ENCODE assay signal across 8 cellular contexts in genomic region chr14:35292770-35293561, GRCh38. TPM values are rescaled to one million over a fixed set of nuclear protein-coding genes. Genes with fewer than 3 reads are reported as not detected.
A peak's percentile ranks its signal among the peaks of the same experiment; 100 is the strongest.
DNase-seq lines count a peak whose midpoint lies in the region; ATAC-seq and TF ChIP-seq lines count a peak whose summit lies in the region.

No MANE protein-coding gene starts in this region.

- DNase-seq in activated naive CD4-positive, alpha-beta T cell treated with anti-CD3 and anti-CD28 coated beads for 36 hours: no peak
- DNase-seq in activated naive CD4-positive, alpha-beta T cell treated with anti-CD3 and anti-CD28 coated beads, Interleukin-2, amount 50 U/mL, for 16 hours: no peak
- DNase-seq in NB4 (ENCODE audit: low read depth): no peak
- no peak for DNase-seq in naive thymus-derived CD8-positive, alpha-beta T cell
- no peak for DNase-seq in NK-92 treated with Interleukin-12 subunit alpha and Interleukin-12 subunit beta, amount 100 ng/mL, for 24 hours (lab: John Stamatoyannopoulos, UW)
- no peak for DNase-seq in NCI-H446 treated with DMSO at 0.1 percent for 48 hours (lab: John Stamatoyannopoulos, UW)
- DNase-seq in GM19240 (ENCODE audit: insufficient read length, low spot score): no peak

- TF ChIP-seq CTCF in NB4 (IDR thresholded peaks at IDR 0.05; ENCODE audit: low read depth, low read length): no peak

- no peak for TF ChIP-seq POLR2A in NB4 (IDR thresholded peaks at IDR 0.05; ENCODE audit: extremely low read depth, insufficient read length)

- peaks cover 53% of the 10 kb centered on the region for H3K4me1 Mint-ChIP-seq in activated naive CD4-positive, alpha-beta T cell treated with anti-CD3 and anti-CD28 coated beads for 36 hours (ENCODE audit: low read depth)
- peaks cover 9 to 60% (median 48%) of the 10 kb centered on the region in 4 donors for H3K4me1 Mint-ChIP-seq in naive thymus-derived CD8-positive, alpha-beta T cell

- peak; percentile 2 to 10 for ATAC-seq in naive thymus-derived CD8-positive, alpha-beta T cell

- intact Hi-C loops in activated naive CD4-positive, alpha-beta T cell treated with anti-CD3 and anti-CD28 coated beads for 36 hours (cut with micrococcal nuclease): loop anchor here (1.0 to 10.0 kb wide), 15 partner anchors 8 to 534 kb away; partner anchors contain the start of genes BRMS1L, INSM2, NFKBIA and PRORP

- H3K27ac ChIP-seq in cingulate gyrus (ENCODE audit: low read depth, low read length): peak overlapping the region; percentile 90

- POLR2A ChIA-PET in naive thymus-derived CD8-positive, alpha-beta T cell (lab: Charles Lee): interaction anchor here (0.9 to 5.7 kb wide), 20 partner anchors 8 to 362 kb away, joined by 3 to 162 read pairs (median 6); partner anchors contain the start of genes NFKBIA, PPP2R3C and PRORP

- peaks cover 30% of the 10 kb centered on the region for H3K36me3 Mint-ChIP-seq in activated naive CD4-positive, alpha-beta T cell treated with anti-CD3 and anti-CD28 coated beads for 36 hours (ENCODE audit: low read depth)
- peaks cover 0 to 9% (median 0%) of the 10 kb centered on the region in 3 donors for H3K36me3 Mint-ChIP-seq in naive thymus-derived CD8-positive, alpha-beta T cell

- H3K27ac Mint-ChIP-seq in activated naive CD4-positive, alpha-beta T cell treated with anti-CD3 and anti-CD28 coated beads for 36 hours: peak overlapping the region; percentile 97
- H3K27ac Mint-ChIP-seq in naive thymus-derived CD8-positive, alpha-beta T cell: peak overlapping the region; percentile 94 to 99 (median 98)

- H3K4me3 ChIP-seq in NB4 (ENCODE audit: low read depth, low read length): peak overlapping the region; percentile 99

- peak overlapping the region; percentile 98 for H3K4me3 Mint-ChIP-seq in activated naive CD4-positive, alpha-beta T cell treated with anti-CD3 and anti-CD28 coated beads for 36 hours
- peak overlapping the region; percentile 95 to 98 (median 98) for H3K4me3 Mint-ChIP-seq in naive thymus-derived CD8-positive, alpha-beta T cell

- CTCF ChIA-PET in activated naive CD4-positive, alpha-beta T cell treated with anti-CD3 and anti-CD28 coated beads for 36 hours (lab: Charles Lee): interaction anchor here (0.8 to 2.7 kb wide), 7 partner anchors 8 to 129 kb away, joined by 3 to 20 read pairs (median 4); partner anchors contain the start of gene NFKBIA

- H3K27me3 Mint-ChIP-seq in activated naive CD4-positive, alpha-beta T cell treated with anti-CD3 and anti-CD28 coated beads for 36 hours (ENCODE audit: low read depth): no peaks in the 10 kb centered on the region
- H3K27me3 Mint-ChIP-seq in naive thymus-derived CD8-positive, alpha-beta T cell: no peaks in the 10 kb centered on the region

- H3K9me3 Mint-ChIP-seq in activated naive CD4-positive, alpha-beta T cell treated with anti-CD3 and anti-CD28 coated beads for 36 hours: peaks cover 1% of the 10 kb centered on the region
- no peaks in the 10 kb centered on the region for H3K9me3 Mint-ChIP-seq in naive thymus-derived CD8-positive, alpha-beta T cell

RNA-seq across cellular contexts. Expression of gene PSMA6, which starts 0.8 kb away (rescaled TPM):
- 100 to 1,000 TPM; 433 to 437 TPM for total RNA-seq in activated naive CD4-positive, alpha-beta T cell treated with anti-CD3 and anti-CD28 coated beads for 36 hours
- total RNA-seq in naive thymus-derived CD8-positive, alpha-beta T cell: 100 to 1,000 TPM; 104 to 126 TPM
- 100 to 1,000 TPM; 256 to 378 (median 273) TPM for polyA plus RNA-seq in naive thymus-derived CD8-positive, alpha-beta T cell
